Comparison of ENCODE assay signal across 15 cellular contexts in genomic region chr7:50315193-50315592, GRCh38. TPM values are rescaled to one million over a fixed set of nuclear protein-coding genes. Genes with fewer than 3 reads are reported as not detected.
A peak's percentile ranks its signal among the peaks of the same experiment; 100 is the strongest.
DNase-seq lines count a peak whose midpoint lies in the region; ATAC-seq and TF ChIP-seq lines count a peak whose summit lies in the region.
"Had no signal": no experiment of that assay in that cellular context is flagged by ENCODE, and none has a peak within 500 bp of the region (broad histone marks: within the 10 kb centered on the region; RNA-seq: fewer than 3 reads in every experiment).

No MANE protein-coding gene starts in this region.

- H3K4me1 ChIP-seq in mucosa of rectum (ENCODE audit: control insufficient read depth in 2 of 2, insufficient read depth in 2 of 2, low read length in 2 of 2) (peaks cover 2 to 11% of the 10 kb centered on the region in 2 donors), psoas muscle (no peaks in the 10 kb centered on the region)
- H3K4me1 ChIP-seq: gastroesophageal sphincter had no signal

- H3K36me3 ChIP-seq in mucosa of rectum (ENCODE audit: control insufficient read depth in 2 of 2, insufficient read depth in 2 of 2, low read length in 2 of 2): peaks cover 0 to 3% of the 10 kb centered on the region in 2 donors
- H3K36me3 ChIP-seq in H7 (replicated peaks; ENCODE audit: control insufficient read depth, insufficient read depth, low read length): no peaks in the 10 kb centered on the region
- no peaks in the 10 kb centered on the region for H3K36me3 ChIP-seq in psoas muscle (ENCODE audit: insufficient read depth in 1 of 2, low read depth in 1 of 2)
- H3K36me3 ChIP-seq: gastroesophageal sphincter, WERI-Rb-1 had no signal

- H3K4me1 Mint-ChIP-seq in stimulated activated naive CD8-positive, alpha-beta T cell treated with anti-CD3 and anti-CD28 coated beads, Interleukin-15, Interleukin-2, amounts not matched to agents 100 ng/mL and 50 ng/mL, for 24 hours (ENCODE audit: low read depth): peaks cover 96% of the 10 kb centered on the region
- H3K4me1 Mint-ChIP-seq in activated T-helper 17 cell treated with anti-CD3 and anti-CD28 coated beads, Interleukin-2, amount 50 U/mL, for 72 hours: peaks cover 52% of the 10 kb centered on the region

- peak overlapping the region; percentile 99 for H3K27ac Mint-ChIP-seq in stimulated activated naive CD8-positive, alpha-beta T cell treated with anti-CD3 and anti-CD28 coated beads, Interleukin-15, Interleukin-2, amounts not matched to agents 100 ng/mL and 50 ng/mL, for 24 hours
- peak overlapping the region; percentile 93 for H3K27ac Mint-ChIP-seq in activated T-helper 17 cell treated with anti-CD3 and anti-CD28 coated beads, Interleukin-2, amount 50 U/mL, for 72 hours

- H3K27ac ChIP-seq in mucosa of rectum (ENCODE audit: low read depth in 2 of 2, low read length in 2 of 2): peak overlapping the region; percentile 46 to 68
- no peak overlapping the region for H3K27ac ChIP-seq in psoas muscle
- H3K27ac ChIP-seq: gastroesophageal sphincter, WERI-Rb-1 had no signal

- no peaks in the 10 kb centered on the region for H3K9me3 Mint-ChIP-seq in stimulated activated naive CD8-positive, alpha-beta T cell treated with anti-CD3 and anti-CD28 coated beads, Interleukin-15, Interleukin-2, amounts not matched to agents 100 ng/mL and 50 ng/mL, for 24 hours
- H3K9me3 Mint-ChIP-seq in activated T-helper 17 cell treated with anti-CD3 and anti-CD28 coated beads, Interleukin-2, amount 50 U/mL, for 72 hours: no peaks in the 10 kb centered on the region

- 54 to 68% (median 58%) methylated on average over 3 of the region's 3 CpGs for WGBS in psoas muscle, 3 donors

- H3K27me3 Mint-ChIP-seq in stimulated activated naive CD8-positive, alpha-beta T cell treated with anti-CD3 and anti-CD28 coated beads, Interleukin-15, Interleukin-2, amounts not matched to agents 100 ng/mL and 50 ng/mL, for 24 hours: no peaks in the 10 kb centered on the region
- no peaks in the 10 kb centered on the region for H3K27me3 Mint-ChIP-seq in activated T-helper 17 cell treated with anti-CD3 and anti-CD28 coated beads, Interleukin-2, amount 50 U/mL, for 72 hours

- intact Hi-C loops in psoas muscle (cut with DNase I): no loop called here

- peak overlapping the region; percentile 4 to 10 for H3K4me3 ChIP-seq in mucosa of rectum (ENCODE audit: low read length in 2 of 2)
- H3K4me3 ChIP-seq in H7 (ENCODE audit: insufficient read depth, low read depth, low read length): no peak overlapping the region
- no peak overlapping the region for H3K4me3 ChIP-seq in psoas muscle
- H3K4me3 ChIP-seq: gastroesophageal sphincter had no signal

- H3K36me3 Mint-ChIP-seq in stimulated activated naive CD8-positive, alpha-beta T cell treated with anti-CD3 and anti-CD28 coated beads, Interleukin-15, Interleukin-2, amounts not matched to agents 100 ng/mL and 50 ng/mL, for 24 hours (ENCODE audit: low read depth): peaks cover 93% of the 10 kb centered on the region
- no peaks in the 10 kb centered on the region for H3K36me3 Mint-ChIP-seq in activated T-helper 17 cell treated with anti-CD3 and anti-CD28 coated beads, Interleukin-2, amount 50 U/mL, for 72 hours (ENCODE audit: low read depth)

- ATAC-seq in stimulated activated naive CD8-positive, alpha-beta T cell treated with anti-CD3 and anti-CD28 coated beads, Interleukin-15, Interleukin-2, amounts not matched to agents 100 U/mL and 50 U/mL, for 24 hours: no peak
- ATAC-seq in activated T-helper 17 cell treated with anti-CD3 and anti-CD28 coated beads, Interleukin-2, amount 50 U/mL, for 72 hours (replicated peaks): no peak
- no peak for ATAC-seq in psoas muscle
- ATAC-seq in HG03135 (IDR thresholded peaks at IDR 0.05; ENCODE audit: unreplicated experiment): no peak
- ATAC-seq: gastroesophageal sphincter had no signal

- peak overlapping the region; percentile 94 for H3K4me3 Mint-ChIP-seq in stimulated activated naive CD8-positive, alpha-beta T cell treated with anti-CD3 and anti-CD28 coated beads, Interleukin-15, Interleukin-2, amounts not matched to agents 100 ng/mL and 50 ng/mL, for 24 hours
- H3K4me3 Mint-ChIP-seq in activated T-helper 17 cell treated with anti-CD3 and anti-CD28 coated beads, Interleukin-2, amount 50 U/mL, for 72 hours: peak overlapping the region; percentile 98

- no peak for DNase-seq in stimulated activated naive CD8-positive, alpha-beta T cell treated with anti-CD3 and anti-CD28 coated beads, Interleukin-15, Interleukin-2, amounts not matched to agents 100 U/mL and 50 U/mL, for 24 hours
- DNase-seq in H7 (no peak), psoas muscle (no peak), NCI-H524 (lab: John Stamatoyannopoulos, UW) (no peak)
- DNase-seq: AML-193; amniotic stem cell; NCI-H446 treated with DMSO at 0.1 percent for 48 hours; SHP77; stimulated activated CD4-positive, alpha-beta T cell treated with anti-CD3 and anti-CD28 coated beads, Interleukin-4, amount 100 ng/mL, for 4 hours; WERI-Rb-1 had no signal

- H3K27me3 ChIP-seq in mucosa of rectum (ENCODE audit: control insufficient read depth in 2 of 2, insufficient read depth in 2 of 2, low read length in 2 of 2): no peaks in the 10 kb centered on the region
- H3K27me3 ChIP-seq in H7 (ENCODE audit: control insufficient read depth, insufficient read depth, low read length): no peaks in the 10 kb centered on the region
- H3K27me3 ChIP-seq in psoas muscle (ENCODE audit: insufficient read depth in 3 of 3, low read length in 2 of 3): peaks cover 6 to 20% (median 7%) of the 10 kb centered on the region in 3 donors

- H3K9me3 ChIP-seq in mucosa of rectum (ENCODE audit: control insufficient read depth in 2 of 2, low read length in 2 of 2) (no peaks in the 10 kb centered on the region), psoas muscle (no peaks in the 10 kb centered on the region)
- H3K9me3 ChIP-seq: gastroesophageal sphincter had no signal

- H3K9ac ChIP-seq in mucosa of rectum (ENCODE audit: low read depth in 1 of 2, low read length in 2 of 2): peak overlapping the region; percentile 15 to 43

- no peak for TF ChIP-seq CTCF in psoas muscle (IDR thresholded peaks at IDR 0.05)

RNA-seq across cellular contexts. Expression of gene IKZF1, which starts 10.7 kb away (rescaled TPM):
- total RNA-seq in activated T-helper 17 cell treated with anti-CD3 and anti-CD28 coated beads, Interleukin-2, amount 50 U/mL, for 72 hours: 100 to 1,000 TPM; 253 to 343 TPM
- 0.81 and 1.4 TPM in 2 replicates for total RNA-seq in H7 (2014; rRNA removed; shearing (Covaris generic))
- 1 to 10 TPM; 1.1 to 2.0 (median 1.6) TPM for total RNA-seq in psoas muscle
- under 1 TPM; 0.18 to 0.37 (median 0.26) TPM for polyA plus RNA-seq in psoas muscle

Comparison
In these comparisons a context has a peak if more than half of its experiments do, and no peak if none do; other contexts are left out.
1. H3K4me3 ChIP-seq: peak in mucosa of rectum (2 of 2); none in H7 (single experiment) and psoas muscle (single experiment).
2. RNA of gene IKZF1, which starts 10.7 kb away (total RNA-seq): 253 to 343 TPM in activated T-helper 17 cell treated with anti-CD3 and anti-CD28 coated beads, Interleukin-2, amount 50 U/mL, for 72 hours; 1.1 to 2.0 TPM in psoas muscle and 0.81 to 1.4 TPM in H7; every median in the first group is over 10 times any median in the second.